Comparison of ENCODE assay signal across 8 cellular contexts in genomic region chr1:112716133-112716720, GRCh38. TPM values are rescaled to one million over a fixed set of nuclear protein-coding genes. Genes with fewer than 3 reads are reported as not detected.
DNase-seq lines count a peak whose midpoint lies in the region; ATAC-seq and TF ChIP-seq lines count a peak whose summit lies in the region.

No MANE protein-coding gene starts in this region.

- DNase-seq in GM06990 (ENCODE audit: extremely low read depth, insufficient read length) (peak; percentile 53), NCI-H446 (lab: John Stamatoyannopoulos, UW) (peak; percentile 78 to 93), choroid plexus epithelial cell (ENCODE audit: low read depth) (peak; percentile 95), left colon (peak; percentile 80 to 88), cortex of kidney (lab: John Stamatoyannopoulos, UW) (no peak)
- DNase-seq in activated CD4-positive, alpha-beta T cell treated with anti-CD3 and anti-CD28 coated beads for 24 hours (ENCODE audit: low read depth in 2 of 2) = peak; percentile 77 to 78
- DNase-seq in stimulated activated CD4-positive, alpha-beta T cell treated with anti-CD3 and anti-CD28 coated beads, Interleukin-15, amount 100 ng/mL, for 48 hours (ENCODE audit: low read depth in 2 of 2) = peak; percentile 52 to 77

- ATAC-seq in HG03139 (IDR thresholded peaks at IDR 0.05; ENCODE audit: unreplicated experiment) (peak; percentile 35), left colon (peak; percentile 65)

- H3K36me3 ChIP-seq in GM06990 (ENCODE audit: control insufficient read depth, insufficient read depth, low read length) = no peaks in the 10 kb centered on the region

- H3K27me3 ChIP-seq in GM06990 (replicated peaks; ENCODE audit: control insufficient read depth, insufficient read depth, low read length) = peaks cover 2% of the 10 kb centered on the region; the same call in 1 of the 2 replicates

- H3K4me3 ChIP-seq in GM06990 (replicated peaks; ENCODE audit: low read depth, low read length) = peak overlapping the region; percentile 65
- H3K4me3 ChIP-seq in choroid plexus epithelial cell (ENCODE audit: low read depth, low read length) = peak overlapping the region; percentile 65

- peak; percentile 95 for TF ChIP-seq CTCF in GM06990 (IDR thresholded peaks at IDR 0.05; ENCODE audit: insufficient read depth, low read length, poor library complexity, severe bottlenecking)
- peak; percentile 96 for TF ChIP-seq CTCF in choroid plexus epithelial cell (conservative IDR thresholded peaks at IDR 0.05; ENCODE audit: low read depth, low read length)

- intact Hi-C loops in left colon (cut with DNase I, micrococcal nuclease) = loop anchor here (2.0 to 10.0 kb wide), 3 partner anchors 89 to 329 kb away; no protein-coding TSS in a partner anchor

RNA-seq across cellular contexts. Expression of gene PPM1J, which starts 1.1 kb away (rescaled TPM):
- total RNA-seq in left colon = 1 to 10 TPM; 1.1 to 1.2 TPM

RNA-seq across cellular contexts. Expression of gene RHOC, which starts 9.3 kb away (rescaled TPM):
- total RNA-seq in left colon = 100 to 1,000 TPM; 466 to 701 TPM

RNA-seq across cellular contexts. Expression of gene MOV10, which starts 41.8 kb away (rescaled TPM):
- 10 to 100 TPM; 63.6 to 88.0 TPM for total RNA-seq in left colon
